ENCODE assay signal across 13 cellular contexts in genomic region chr22:42217019-42217751, GRCh38. TPM values are rescaled to one million over a fixed set of nuclear protein-coding genes. Genes with fewer than 3 reads are reported as not detected.
A peak's percentile ranks its signal among the peaks of the same experiment; 100 is the strongest.
DNase-seq lines count a peak whose midpoint lies in the region; ATAC-seq, FAIRE-seq and TF ChIP-seq lines count a peak whose summit lies in the region.
"Had no signal": no experiment of that assay in that cellular context is flagged by ENCODE, and none has a peak within 500 bp of the region (broad histone marks: within the 10 kb centered on the region; RNA-seq: fewer than 3 reads in every experiment).

No MANE protein-coding gene starts in this region.

- no peak overlapping the region for H2BK20ac ChIP-seq in IMR-90 (ENCODE audit: low read depth, low read length)

- no peak overlapping the region for H3K18ac ChIP-seq in IMR-90 (ENCODE audit: low read depth, low read length)
- peak overlapping the region; percentile 50 for H3K18ac ChIP-seq in trophoblast cell (ENCODE audit: low read length)

- POLR2A ChIA-PET in IMR-90 (lab: Charles Lee; ENCODE audit: unreplicated experiment) = no interaction called here

- CTCF ChIA-PET in IMR-90 (lab: Yijun Ruan, JAX) = interaction anchor here (1.4 kb wide), 1 partner anchor 126 kb away, joined by 3 read pairs; no protein-coding TSS in a partner anchor

- H3K27ac ChIP-seq in IMR-90 (ENCODE audit: insufficient read depth, low read length) (no peak overlapping the region), trophoblast cell (ENCODE audit: low read depth, low read length) (no peak overlapping the region)
- H3K27ac ChIP-seq: colonic mucosa had no signal

- H3K36me3 ChIP-seq in IMR-90 (ENCODE audit: control insufficient read depth, insufficient read depth, low read length) (peaks cover 27% of the 10 kb centered on the region), trophoblast cell (ENCODE audit: control insufficient read depth in 1 of 2, insufficient read depth in 2 of 2, low read length in 2 of 2) (peaks cover 24 to 28% of the 10 kb centered on the region in 2 experiments)

- DNase-seq in activated CD4-positive, CD25-positive, alpha-beta regulatory T cell treated with anti-CD3 and anti-CD28 coated beads, Interleukin-2, amount 50 U/mL, for 72 hours = no peak
- peak; percentile 55 for DNase-seq in IMR-90
- no peak for DNase-seq in central memory CD8-positive, alpha-beta T cell (ENCODE audit: low spot score in 2 of 2)
- DNase-seq in trophoblast cell = no peak
- no peak for DNase-seq in HTR-8/SVneo (ENCODE audit: insufficient read length, low spot score)
- DNase-seq: 8988T, colonic mucosa, kidney glomerular epithelial cell, nucleus accumbens, PC-3 had no signal

- H2BK120ac ChIP-seq in IMR-90 (ENCODE audit: low read depth, low read length) (no peak overlapping the region), trophoblast cell (ENCODE audit: insufficient read depth, low read length, poor library complexity) (no peak overlapping the region)

- H2AK5ac ChIP-seq in IMR-90 (ENCODE audit: low read depth, low read length) (no peak overlapping the region), trophoblast cell (ENCODE audit: low read length) (no peak overlapping the region)

- H4K12ac ChIP-seq in trophoblast cell (ENCODE audit: low read depth, low read length) = no peak overlapping the region

- H3K27ac Mint-ChIP-seq in central memory CD8-positive, alpha-beta T cell (ENCODE audit: low read depth) = peak overlapping the region; percentile 88

- intact Hi-C loops in IMR-90 (cut with micrococcal nuclease) = loop anchor here (5.0 kb wide), 1 partner anchor 40 kb away; no protein-coding TSS in a partner anchor

- no peak overlapping the region; the same call in 1 of the 2 replicates for H3K56ac ChIP-seq in IMR-90 (ENCODE audit: extremely low read depth, insufficient read depth, low read length)

- peaks cover 53% of the 10 kb centered on the region for H3K4me1 Mint-ChIP-seq in central memory CD8-positive, alpha-beta T cell

- H4K8ac ChIP-seq in IMR-90 (ENCODE audit: low read depth in 2 of 2, low read length in 2 of 2) = no peak overlapping the region
- no peak overlapping the region for H4K8ac ChIP-seq in trophoblast cell (ENCODE audit: low read depth, low read length)

- H3K4me3 ChIP-seq in IMR-90 (ENCODE audit: insufficient read depth, low read depth, low read length) (no peak overlapping the region), trophoblast cell (ENCODE audit: low read depth, low read length) (no peak overlapping the region)
- H3K4me3 ChIP-seq: colonic mucosa had no signal

- no peak overlapping the region for H3K4ac ChIP-seq in IMR-90 (ENCODE audit: low read depth, low read length)
- H3K4ac ChIP-seq in trophoblast cell (ENCODE audit: low read depth, low read length) = peak overlapping the region; percentile 40

- WGBS in IMR-90 (ENCODE audit: extremely low coverage in 2 of 2, insufficient read length in 1 of 2), 2 experiments = 20% methylated on average over 1 of the region's 3 CpGs; no CpG with 5 or more reads in 1 of the 2 experiments
- no CpG with 5 or more reads among the region's 3 CpGs for WGBS in trophoblast cell (ENCODE audit: extremely low coverage, insufficient coverage, insufficient read length)

- H3K9ac ChIP-seq in IMR-90 (ENCODE audit: low read depth, low read length) (no peak overlapping the region), trophoblast cell (ENCODE audit: low read length) (no peak overlapping the region)

- dilution Hi-C loops in IMR-90 (cut with HindIII; ENCODE audit: low sequenced_read_pairs, unreplicated experiment) = no loop called here

- H3K14ac ChIP-seq in IMR-90 (replicated peaks; ENCODE audit: low read depth, low read length) (no peak overlapping the region), trophoblast cell (ENCODE audit: low read length) (no peak overlapping the region)

- peaks cover 28% of the 10 kb centered on the region for H3K36me3 Mint-ChIP-seq in central memory CD8-positive, alpha-beta T cell (ENCODE audit: insufficient read depth)

- no peak for FAIRE-seq in HTR-8/SVneo (lab: Jason Lieb, UNC)

- H2BK5ac ChIP-seq in IMR-90 (ENCODE audit: low read depth, low read length, poor library complexity, severe bottlenecking) = no peak overlapping the region
- no peak overlapping the region for H2BK5ac ChIP-seq in trophoblast cell (ENCODE audit: low read depth, low read length, poor library complexity)

- H3K27me3 ChIP-seq in IMR-90 (ENCODE audit: control insufficient read depth, insufficient read depth, low read length) = no peaks in the 10 kb centered on the region
- no peaks in the 10 kb centered on the region for H3K27me3 ChIP-seq in trophoblast cell (ENCODE audit: insufficient read depth, low read length)
- H3K27me3 ChIP-seq: colonic mucosa had no signal

- H3K4me1 ChIP-seq in IMR-90 (ENCODE audit: control insufficient read depth, insufficient read depth, low read length) = peaks cover 9% of the 10 kb centered on the region
- H3K4me1 ChIP-seq in trophoblast cell (ENCODE audit: control insufficient read depth in 1 of 2, insufficient read depth in 2 of 2, low read length in 2 of 2) = peaks cover 0 to 2% of the 10 kb centered on the region in 2 experiments

- H2BK15ac ChIP-seq in IMR-90 (ENCODE audit: low read depth, low read length) = no peak overlapping the region

- TF ChIP-seq CTCF in IMR-90 (conservative IDR thresholded peaks at IDR 0.05; ENCODE audit: low read depth, low read length) = no peak

- TF ChIP-seq RAD21 in IMR-90 (IDR thresholded peaks at IDR 0.05; ENCODE audit: low read length) = no peak

- peaks cover 59% of the 10 kb centered on the region for H4K20me1 ChIP-seq in IMR-90 (ENCODE audit: insufficient read depth, low read length)

- no peak overlapping the region for H4K91ac ChIP-seq in IMR-90 (ENCODE audit: insufficient read depth, low read depth, low read length)
- H4K91ac ChIP-seq in trophoblast cell (ENCODE audit: low read depth, low read length) = no peak overlapping the region

- H2AFZ ChIP-seq in IMR-90 (replicated peaks; ENCODE audit: low read length, poor library complexity) (no peak overlapping the region), trophoblast cell (ENCODE audit: insufficient read depth, low read length, poor library complexity) (no peak overlapping the region)

- peak; percentile 97 to 98 for ATAC-seq in activated CD4-positive, CD25-positive, alpha-beta regulatory T cell treated with anti-CD3 and anti-CD28 coated beads, Interleukin-2, amount 50 U/mL, for 24 hours
- ATAC-seq in IMR-90 (ENCODE audit: low read depth) (peak; percentile 48), HG03565 (IDR thresholded peaks at IDR 0.05; ENCODE audit: unreplicated experiment) (no peak), GM21526 (IDR thresholded peaks at IDR 0.05; ENCODE audit: low FRiP score, unreplicated experiment) (no peak)
- ATAC-seq in central memory CD8-positive, alpha-beta T cell (replicated peaks; ENCODE audit: extremely low read depth, poor library complexity, severe bottlenecking) = peak; percentile 54
- ATAC-seq: PC-3 had no signal

- peaks cover 51 to 74% of the 10 kb centered on the region in 2 experiments for H3K79me1 ChIP-seq in IMR-90 (ENCODE audit: low read depth in 1 of 2, low read length in 2 of 2)
- no peaks in the 10 kb centered on the region for H3K79me1 ChIP-seq in trophoblast cell (ENCODE audit: low read length)

- H2AK9ac ChIP-seq in IMR-90 (replicated peaks; ENCODE audit: low read depth, low read length, poor library complexity) = no peak overlapping the region

- H3K4me3 Mint-ChIP-seq in central memory CD8-positive, alpha-beta T cell = peak overlapping the region; percentile 1

- no peak overlapping the region for H4K5ac ChIP-seq in IMR-90 (ENCODE audit: low read depth, low read length)

- no TSS peak for BruUV-seq in IMR-90 (replicated peaks; lab: Mats Ljungman, UMichigan)

- H3K9me1 ChIP-seq in IMR-90 (ENCODE audit: insufficient read depth, low read length) = peaks cover 7% of the 10 kb centered on the region; the same call in 1 of the 2 replicates

- H3K9me3 ChIP-seq in IMR-90 (ENCODE audit: control insufficient read depth, insufficient read depth, low read length) = no peaks in the 10 kb centered on the region
- no peaks in the 10 kb centered on the region for H3K9me3 ChIP-seq in trophoblast cell (ENCODE audit: insufficient read depth, low read depth, low read length)
- H3K9me3 ChIP-seq: colonic mucosa had no signal

- H3K79me2 ChIP-seq in trophoblast cell (ENCODE audit: control insufficient read depth, insufficient read depth, low read length, poor library complexity) = no peaks in the 10 kb centered on the region

- TF ChIP-seq POLR2A in IMR-90 (IDR thresholded peaks at IDR 0.05; ENCODE audit: low read depth, low read length) = no peak

- no peak overlapping the region for H2BK12ac ChIP-seq in trophoblast cell (ENCODE audit: low read length)

- in situ Hi-C loops in IMR-90 (cut with MboI; ENCODE audit: low sequenced_read_pairs) = no loop called here

- H3K4me2 ChIP-seq in IMR-90 (ENCODE audit: low read depth, low read length) = peak overlapping the region; percentile 17; the same call in 1 of the 2 replicates
- H3K4me2 ChIP-seq in trophoblast cell (ENCODE audit: low read length) = no peak overlapping the region

- no peaks in the 10 kb centered on the region for H3K9me3 Mint-ChIP-seq in central memory CD8-positive, alpha-beta T cell

- no peaks in the 10 kb centered on the region for H3K27me3 Mint-ChIP-seq in central memory CD8-positive, alpha-beta T cell

- H3K23ac ChIP-seq in IMR-90 (ENCODE audit: low read depth, low read length) (0 out of 2 replicates have a peak overlapping the region, but pooled peaks have one; percentile 10), trophoblast cell (ENCODE audit: low read length) (no peak overlapping the region)

TF ChIP-seq in IMR-90, 13 proteins besides CTCF, POLR2A, EP300 and RAD21 (continues in another document):
- no peak for TF ChIP-seq NFE2L2 (IDR thresholded peaks at IDR 0.05; ENCODE audit: low read depth, low read length)
- no peak for TF ChIP-seq USF2 (IDR thresholded peaks at IDR 0.05; ENCODE audit: low read depth, low read length)
- no peak for TF ChIP-seq RFX5 (IDR thresholded peaks at IDR 0.05; ENCODE audit: low read depth, low read length)

RNA-seq across cellular contexts. Expression of gene TCF20, which starts 53.3 kb away (rescaled TPM):
- total RNA-seq in IMR-90 (2012; rRNA removed) = 20.0 and 23.7 TPM in 2 replicates
- polyA plus RNA-seq in IMR-90 (2012; rRNA removed) = 8.9 and 9.5 TPM in 2 replicates
- 5.9 and 6.1 TPM in 2 replicates for polyA plus RNA-seq in IMR-90 (2012; cell fraction: cytosol; rRNA removed)
- polyA plus RNA-seq in IMR-90 (2012; cell fraction: nucleus; rRNA removed; ENCODE audit: low replicate concordance) = 5.2 and 7.9 TPM in 2 replicates
- 13.8 and 14.7 TPM in 2 replicates for polyA plus RNA-seq in trophoblast cell (2013)

Comparison
In these comparisons a context has a peak if more than half of its experiments do, and no peak if none do; other contexts are left out.
1. ATAC-seq: peak in activated CD4-positive, CD25-positive, alpha-beta regulatory T cell treated with anti-CD3 and anti-CD28 coated beads, Interleukin-2, amount 50 U/mL, for 24 hours (2 of 2), IMR-90 (single experiment) and central memory CD8-positive, alpha-beta T cell (single experiment); none in HG03565 (single experiment) and GM21526 (single experiment).